30 cellular contexts compared by ENCODE assay signal in genomic region chr7:42068554-42069280, GRCh38.
A peak's percentile ranks its signal among the peaks of the same experiment; 100 is the strongest.
DNase-seq lines count a peak whose midpoint lies in the region; ATAC-seq, FAIRE-seq and TF ChIP-seq lines count a peak whose summit lies in the region.
"Had no signal": no experiment of that assay in that cellular context is flagged by ENCODE, and none has a peak within 500 bp of the region (broad histone marks: within the 10 kb centered on the region; RNA-seq: fewer than 3 reads in every experiment).

No MANE protein-coding gene starts in this region.

- peak; percentile 77 for ATAC-seq in GM23338
- no peak for ATAC-seq in GM21529 (IDR thresholded peaks at IDR 0.05; ENCODE audit: unreplicated experiment)
- ATAC-seq: activated CD4-positive, alpha-beta T cell treated with anti-CD3 and anti-CD28 coated beads for 36 hours; activated CD8-positive, alpha-beta memory T cell treated with anti-CD3 and anti-CD28 coated beads, Interleukin-2, amount 10 ng/mL, durations not matched to agents 7 days and 5 days; heart right ventricle; left lobe of liver; naive thymus-derived CD4-positive, alpha-beta T cell; right lobe of liver had no signal

- FAIRE-seq in astrocyte (lab: Jason Lieb, UNC): no peak

- H3K9me3 Mint-ChIP-seq in GM23338: no peaks in the 10 kb centered on the region
- no peaks in the 10 kb centered on the region for H3K9me3 Mint-ChIP-seq in astrocyte (ENCODE audit: unreplicated experiment)
- no peaks in the 10 kb centered on the region for H3K9me3 Mint-ChIP-seq in activated CD4-positive, alpha-beta T cell treated with anti-CD3 and anti-CD28 coated beads, Interleukin-2, amount 10 ng/mL, durations not matched to agents 24 days and 14 days
- H3K9me3 Mint-ChIP-seq: activated naive CD4-positive, alpha-beta T cell treated with anti-CD3 and anti-CD28 coated beads, Interleukin-2, amount 50 U/mL, for 24 hours; central memory CD8-positive, alpha-beta T cell; naive thymus-derived CD4-positive, alpha-beta T cell; T-helper 1 cell treated with Interleukin-12 subunit alpha and Interleukin-12 subunit beta and Interleukin-4 antibody, amounts not matched to agents 30 μg/mL and 1 μg/mL, for 36 hours had no signal

- H3K27me3 Mint-ChIP-seq in GM23338 (ENCODE audit: insufficient read depth, low read depth, poor library complexity): no peaks in the 10 kb centered on the region
- no peaks in the 10 kb centered on the region for H3K27me3 Mint-ChIP-seq in astrocyte (ENCODE audit: low read depth, unreplicated experiment)
- H3K27me3 Mint-ChIP-seq in activated CD4-positive, alpha-beta T cell treated with anti-CD3 and anti-CD28 coated beads, Interleukin-2, amount 10 ng/mL, durations not matched to agents 24 days and 14 days: no peaks in the 10 kb centered on the region
- H3K27me3 Mint-ChIP-seq: activated CD8-positive, alpha-beta memory T cell treated with anti-CD3 and anti-CD28 coated beads, Interleukin-2, amount 10 ng/mL, durations not matched to agents 7 days and 5 days; central memory CD8-positive, alpha-beta T cell had no signal

- H3K36me3 Mint-ChIP-seq in GM23338 (ENCODE audit: low read depth): no peaks in the 10 kb centered on the region
- H3K36me3 Mint-ChIP-seq in astrocyte (ENCODE audit: low read depth, unreplicated experiment): no peaks in the 10 kb centered on the region
- H3K36me3 Mint-ChIP-seq in activated CD4-positive, alpha-beta T cell treated with anti-CD3 and anti-CD28 coated beads, Interleukin-2, amount 10 ng/mL, durations not matched to agents 24 days and 14 days (ENCODE audit: low read depth): no peaks in the 10 kb centered on the region
- H3K36me3 Mint-ChIP-seq: activated CD8-positive, alpha-beta memory T cell treated with anti-CD3 and anti-CD28 coated beads, Interleukin-2, amount 10 ng/mL, durations not matched to agents 7 days and 5 days; activated naive CD4-positive, alpha-beta T cell treated with anti-CD3 and anti-CD28 coated beads, Interleukin-2, amount 50 U/mL, for 24 hours; naive thymus-derived CD4-positive, alpha-beta T cell had no signal

- peak overlapping the region; percentile 38; the same call in 1 of the 2 replicates for H3K27ac Mint-ChIP-seq in GM23338
- no peak overlapping the region for H3K27ac Mint-ChIP-seq in astrocyte (ENCODE audit: unreplicated experiment)
- H3K27ac Mint-ChIP-seq in activated CD4-positive, alpha-beta T cell treated with anti-CD3 and anti-CD28 coated beads, Interleukin-2, amount 10 ng/mL, durations not matched to agents 24 days and 14 days: no peak overlapping the region
- H3K27ac Mint-ChIP-seq: activated CD4-positive, alpha-beta T cell treated with anti-CD3 and anti-CD28 coated beads for 36 hours; activated CD8-positive, alpha-beta memory T cell treated with anti-CD3 and anti-CD28 coated beads, Interleukin-2, amount 10 ng/mL, durations not matched to agents 7 days and 5 days; activated naive CD4-positive, alpha-beta T cell treated with anti-CD3 and anti-CD28 coated beads, Interleukin-2, amount 50 U/mL, for 24 hours; naive thymus-derived CD4-positive, alpha-beta T cell; T-helper 1 cell treated with Interleukin-12 subunit alpha and Interleukin-12 subunit beta and Interleukin-4 antibody, amounts not matched to agents 30 μg/mL and 1 μg/mL, for 36 hours had no signal

- no peaks in the 10 kb centered on the region for H3K79me2 ChIP-seq in GM23338 (replicated peaks; ENCODE audit: insufficient read depth)
- no peaks in the 10 kb centered on the region for H3K79me2 ChIP-seq in astrocyte (ENCODE audit: insufficient read depth, low read length)
- H3K79me2 ChIP-seq: parathyroid adenoma had no signal

- H3K4me3 Mint-ChIP-seq in GM23338: no peak overlapping the region
- no peak overlapping the region for H3K4me3 Mint-ChIP-seq in astrocyte (ENCODE audit: unreplicated experiment)
- H3K4me3 Mint-ChIP-seq in activated CD4-positive, alpha-beta T cell treated with anti-CD3 and anti-CD28 coated beads, Interleukin-2, amount 10 ng/mL, durations not matched to agents 24 days and 14 days: no peak overlapping the region
- H3K4me3 Mint-ChIP-seq: activated CD4-positive, alpha-beta T cell treated with anti-CD3 and anti-CD28 coated beads for 36 hours; activated CD8-positive, alpha-beta memory T cell treated with anti-CD3 and anti-CD28 coated beads, Interleukin-2, amount 10 ng/mL, durations not matched to agents 7 days and 5 days; activated naive CD4-positive, alpha-beta T cell treated with anti-CD3 and anti-CD28 coated beads, Interleukin-2, amount 50 U/mL, for 24 hours; central memory CD8-positive, alpha-beta T cell; naive thymus-derived CD4-positive, alpha-beta T cell; T-helper 1 cell treated with Interleukin-12 subunit alpha and Interleukin-12 subunit beta and Interleukin-4 antibody, amounts not matched to agents 30 μg/mL and 1 μg/mL, for 36 hours had no signal

- H3K27me3 ChIP-seq in GM23338 (ENCODE audit: insufficient read depth) (no peaks in the 10 kb centered on the region), astrocyte (ENCODE audit: insufficient read depth, low read length) (no peaks in the 10 kb centered on the region)
- H3K27me3 ChIP-seq: BE2C, heart right ventricle, right lobe of liver, stomach had no signal

- TF ChIP-seq CTCF in GM23338 (conservative IDR thresholded peaks at IDR 0.05; ENCODE audit: low read depth in 2 of 2): no peak
- TF ChIP-seq CTCF in astrocyte (IDR thresholded peaks at IDR 0.05; ENCODE audit: insufficient read depth, low read depth, low read length): no peak
- no peak for TF ChIP-seq CTCF in coronary artery (IDR thresholded peaks at IDR 0.05)

- DNase-seq in GM23338 (ENCODE audit: low spot score) (peak; percentile 46), astrocyte (ENCODE audit: low read depth) (no peak), iPS-NIHi11 (ENCODE audit: low spot score) (peak; percentile 25), renal cortical epithelial cell (ENCODE audit: low read depth) (peak; percentile 15), coronary artery (ENCODE audit: low spot score) (no peak)
- DNase-seq in activated CD4-positive, alpha-beta T cell treated with anti-CD3 and anti-CD28 coated beads for 48 hours: no peak
- DNase-seq in activated CD4-positive, alpha-beta T cell treated with anti-CD3 and anti-CD28 coated beads, Interleukin-2, amount 10 ng/mL, durations not matched to agents 24 days and 14 days: no peak
- DNase-seq: activated CD4-positive, alpha-beta T cell treated with anti-CD3 and anti-CD28 coated beads for 36 hours; activated CD8-positive, alpha-beta memory T cell treated with anti-CD3 and anti-CD28 coated beads, Interleukin-2, amount 10 ng/mL, durations not matched to agents 7 days and 5 days; BE2C; DMS79; erythroblast; foreskin fibroblast; H7; heart right ventricle; naive thymus-derived CD4-positive, alpha-beta T cell; NCI-H1092 treated with DMSO at 0.1 percent for 48 hours; NCI-H1930; NCI-H2227 treated with DMSO at 0.1 percent for 48 hours; NCI-H774; right lobe of liver; stomach had no signal

- no peaks in the 10 kb centered on the region for H3K9me2 ChIP-seq in GM23338 (ENCODE audit: insufficient read depth)

- H3K27ac ChIP-seq in GM23338 (ENCODE audit: low read depth) (no peak overlapping the region), astrocyte (ENCODE audit: low read depth, low read length) (no peak overlapping the region), coronary artery (no peak overlapping the region)
- H3K27ac ChIP-seq: heart right ventricle, HL-60, parathyroid adenoma, right lobe of liver, SK-N-MC, stomach had no signal

- H3K36me3 ChIP-seq in GM23338 (ENCODE audit: insufficient read depth) (no peaks in the 10 kb centered on the region), astrocyte (ENCODE audit: insufficient read depth, low read length) (no peaks in the 10 kb centered on the region)
- H3K36me3 ChIP-seq: BE2C, heart right ventricle, right lobe of liver, stomach had no signal

- H3K9ac ChIP-seq in astrocyte (ENCODE audit: low read length): no peak overlapping the region
- H3K9ac ChIP-seq: parathyroid adenoma had no signal

- no peaks in the 10 kb centered on the region for H3K9me3 ChIP-seq in astrocyte (ENCODE audit: insufficient read depth, low read depth, low read length)
- H3K9me3 ChIP-seq: BE2C, heart right ventricle, right lobe of liver, stomach had no signal

- no peak overlapping the region for H2AFZ ChIP-seq in GM23338
- H2AFZ ChIP-seq in astrocyte (ENCODE audit: low read depth, low read length): no peak overlapping the region
- H2AFZ ChIP-seq: parathyroid adenoma had no signal

- no peak overlapping the region for H3K4me3 ChIP-seq in GM23338
- no peak overlapping the region for H3K4me3 ChIP-seq in astrocyte (ENCODE audit: insufficient read depth, low read depth, low read length)
- no peak overlapping the region for H3K4me3 ChIP-seq in coronary artery
- H3K4me3 ChIP-seq: heart right ventricle, right lobe of liver, SK-N-MC, stomach had no signal

- H3K4me1 ChIP-seq in GM23338 (ENCODE audit: insufficient read depth): peaks cover 62% of the 10 kb centered on the region
- peaks cover 11% of the 10 kb centered on the region for H3K4me1 ChIP-seq in astrocyte (ENCODE audit: insufficient read depth, low read length)
- H3K4me1 ChIP-seq: BE2C, parathyroid adenoma, right lobe of liver, stomach had no signal

- no peaks in the 10 kb centered on the region for H3F3A ChIP-seq in GM23338 (replicated peaks; ENCODE audit: low read depth)

- H3K4me1 Mint-ChIP-seq in GM23338 (peaks cover 68% of the 10 kb centered on the region), astrocyte (ENCODE audit: low read depth, unreplicated experiment) (peaks cover 17% of the 10 kb centered on the region)
- no peaks in the 10 kb centered on the region for H3K4me1 Mint-ChIP-seq in activated CD4-positive, alpha-beta T cell treated with anti-CD3 and anti-CD28 coated beads, Interleukin-2, amount 10 ng/mL, durations not matched to agents 24 days and 14 days
- H3K4me1 Mint-ChIP-seq: activated CD4-positive, alpha-beta T cell treated with anti-CD3 and anti-CD28 coated beads for 36 hours; activated CD8-positive, alpha-beta memory T cell treated with anti-CD3 and anti-CD28 coated beads, Interleukin-2, amount 10 ng/mL, durations not matched to agents 7 days and 5 days; activated naive CD4-positive, alpha-beta T cell treated with anti-CD3 and anti-CD28 coated beads, Interleukin-2, amount 50 U/mL, for 24 hours; central memory CD8-positive, alpha-beta T cell; naive thymus-derived CD4-positive, alpha-beta T cell had no signal

- no peaks in the 10 kb centered on the region; the same call in 1 of the 2 replicates for H4K20me1 ChIP-seq in GM23338 (replicated peaks; ENCODE audit: insufficient read depth)
- peaks cover 23% of the 10 kb centered on the region for H4K20me1 ChIP-seq in astrocyte (ENCODE audit: insufficient read depth, low read length)

- H3K4me2 ChIP-seq in GM23338: 0 out of 2 replicates have a peak overlapping the region, but pooled peaks have one; percentile 10
- H3K4me2 ChIP-seq in astrocyte (ENCODE audit: low read length): peak overlapping the region; percentile 20

- intact Hi-C loops in activated CD4-positive, alpha-beta T cell treated with anti-CD3 and anti-CD28 coated beads, Interleukin-2, amount 10 ng/mL, durations not matched to agents 24 days and 14 days (cut with micrococcal nuclease): no loop called here

TF ChIP-seq in GM23338, 12 proteins besides CTCF, POLR2A, EP300 and RAD21 (continues in another document):
- no peak for TF ChIP-seq CREB1 (CRISPR knock-in tag; IDR thresholded peaks at IDR 0.05; ENCODE audit: low read depth)

Comparison
In these comparisons a context has a peak if more than half of its experiments do, and no peak if none do; other contexts are left out.
1. DNase-seq: peak in GM23338 (single experiment), iPS-NIHi11 (single experiment) and renal cortical epithelial cell (single experiment); none in astrocyte (single experiment), activated CD4-positive, alpha-beta T cell treated with anti-CD3 and anti-CD28 coated beads for 48 hours (single experiment), activated CD4-positive, alpha-beta T cell treated with anti-CD3 and anti-CD28 coated beads, Interleukin-2, amount 10 ng/mL, durations not matched to agents 24 days and 14 days (single experiment) and coronary artery (single experiment).